ENCODE assay signal across 8 cellular contexts in genomic region chr15:67149859-67150824, GRCh38.
DNase-seq lines count a peak whose midpoint lies in the region; ATAC-seq and TF ChIP-seq lines count a peak whose summit lies in the region.

No MANE protein-coding gene starts in this region.

- H4K91ac ChIP-seq in IMR-90 (ENCODE audit: insufficient read depth, low read depth, low read length), result peak overlapping the region; percentile 96

- peaks cover 35 to 79% of the 10 kb centered on the region in 2 experiments for H3K79me1 ChIP-seq in IMR-90 (ENCODE audit: low read depth in 1 of 2, low read length in 2 of 2)

- peak overlapping the region; percentile 84 for H2BK20ac ChIP-seq in IMR-90 (ENCODE audit: low read depth, low read length)

- H3K23ac ChIP-seq in IMR-90 (ENCODE audit: low read depth, low read length), result peak overlapping the region; percentile 96

- peak overlapping the region; percentile 78 for H3K18ac ChIP-seq in IMR-90 (ENCODE audit: low read depth, low read length)

- H2BK5ac ChIP-seq in IMR-90 (ENCODE audit: low read depth, low read length, poor library complexity, severe bottlenecking), result peak overlapping the region; percentile 70

- POLR2A ChIA-PET in IMR-90 (lab: Charles Lee; ENCODE audit: unreplicated experiment), result interaction anchor here (0.6 kb wide), 4 partner anchors 12 to 86 kb away, joined by 3 to 6 read pairs (median 4); no protein-coding TSS in a partner anchor
- POLR2A ChIA-PET in activated CD4-positive, alpha-beta T cell treated with anti-CD3 and anti-CD28 coated beads, Interleukin-2, amount 10 ng/mL, durations not matched to agents 7 days and 5 days (lab: Charles Lee), result interaction anchor here (0.6 kb wide), 1 partner anchor 23 kb away, joined by 4 read pairs; no protein-coding TSS in a partner anchor

- DNase-seq in CD4-positive, CD25-positive, alpha-beta regulatory T cell, result peak in 2 of 3 donors; percentile 16 to 35
- DNase-seq in IMR-90 (peak; percentile 99), epithelial cell of proximal tubule (ENCODE audit: low read depth) (peak; percentile 97), natural killer cell (no peak), aorta (peak; percentile 91), NCI-H1436 (lab: John Stamatoyannopoulos, UW) (no peak), NCI-H82 (lab: John Stamatoyannopoulos, UW) (no peak)
- DNase-seq in activated CD4-positive, alpha-beta T cell treated with anti-CD3 and anti-CD28 coated beads, Interleukin-2, amount 10 ng/mL, durations not matched to agents 7 days and 5 days, result peak; percentile 36

- H4K20me1 ChIP-seq in IMR-90 (ENCODE audit: insufficient read depth, low read length), result peaks cover 22% of the 10 kb centered on the region; the same call in 1 of the 2 replicates

- peak; percentile 18 to 61 for ATAC-seq in CD4-positive, CD25-positive, alpha-beta regulatory T cell (ENCODE audit: low read depth in 2 of 2)
- ATAC-seq in IMR-90 (ENCODE audit: low read depth) (peak; percentile 67), natural killer cell (peak; percentile 27 to 71 (median 52)), aorta (ENCODE audit: low FRiP score) (peak; percentile 87)

- no peak for TF ChIP-seq CTCF in IMR-90 (conservative IDR thresholded peaks at IDR 0.05; ENCODE audit: low read depth, low read length)
- no peak for TF ChIP-seq CTCF in epithelial cell of proximal tubule (conservative IDR thresholded peaks at IDR 0.05; ENCODE audit: low read depth, low read length)
- no peak for TF ChIP-seq CTCF in natural killer cell (IDR thresholded peaks at IDR 0.05)

- H3K27me3 Mint-ChIP-seq in CD4-positive, CD25-positive, alpha-beta regulatory T cell, result no peaks in the 10 kb centered on the region
- no peaks in the 10 kb centered on the region for H3K27me3 Mint-ChIP-seq in activated CD4-positive, alpha-beta T cell treated with anti-CD3 and anti-CD28 coated beads, Interleukin-2, amount 10 ng/mL, durations not matched to agents 7 days and 5 days
- H3K27me3 Mint-ChIP-seq in natural killer cell (ENCODE audit: low read depth in 2 of 2), result no peaks in the 10 kb centered on the region

- H3K4ac ChIP-seq in IMR-90 (ENCODE audit: low read depth, low read length), result peak overlapping the region; percentile 91

- peak overlapping the region; percentile 96 for H2BK120ac ChIP-seq in IMR-90 (ENCODE audit: low read depth, low read length)

- H3K4me1 ChIP-seq in CD4-positive, CD25-positive, alpha-beta regulatory T cell (ENCODE audit: control insufficient read depth, insufficient read depth, low read length, poor library complexity, severe bottlenecking), result peaks cover 52% of the 10 kb centered on the region
- H3K4me1 ChIP-seq in IMR-90 (ENCODE audit: control insufficient read depth, insufficient read depth, low read length) (peaks cover 49% of the 10 kb centered on the region), aorta (ENCODE audit: control insufficient read depth in 1 of 2, insufficient read depth in 2 of 2, low read length in 2 of 2) (peaks cover 10 to 12% of the 10 kb centered on the region in 2 donors)

- H4K5ac ChIP-seq in IMR-90 (ENCODE audit: low read depth, low read length), result peak overlapping the region; percentile 92

- H2AK5ac ChIP-seq in IMR-90 (ENCODE audit: low read depth, low read length), result peak overlapping the region; percentile 97

- H4K8ac ChIP-seq in IMR-90 (ENCODE audit: low read depth in 2 of 2, low read length in 2 of 2), result peak overlapping the region; percentile 74 to 84

- H3K4me2 ChIP-seq in IMR-90 (ENCODE audit: low read depth, low read length), result peak overlapping the region; percentile 67

- no peak overlapping the region for H2AFZ ChIP-seq in IMR-90 (replicated peaks; ENCODE audit: low read length, poor library complexity)

- peaks cover 16% of the 10 kb centered on the region for H3K36me3 Mint-ChIP-seq in CD4-positive, CD25-positive, alpha-beta regulatory T cell
- H3K36me3 Mint-ChIP-seq in activated CD4-positive, alpha-beta T cell treated with anti-CD3 and anti-CD28 coated beads, Interleukin-2, amount 10 ng/mL, durations not matched to agents 7 days and 5 days (ENCODE audit: low read depth), result peaks cover 35% of the 10 kb centered on the region
- H3K36me3 Mint-ChIP-seq in natural killer cell, result no peaks in the 10 kb centered on the region

- no TSS peak for BruUV-seq in IMR-90 (replicated peaks; lab: Mats Ljungman, UMichigan)

- dilution Hi-C loops in IMR-90 (cut with HindIII; ENCODE audit: low sequenced_read_pairs, unreplicated experiment), result no loop called here

- H3K9me3 ChIP-seq in CD4-positive, CD25-positive, alpha-beta regulatory T cell (ENCODE audit: control insufficient read depth in 2 of 2, low read length in 2 of 2), result no peaks in the 10 kb centered on the region
- H3K9me3 ChIP-seq in IMR-90 (ENCODE audit: control insufficient read depth, insufficient read depth, low read length), result no peaks in the 10 kb centered on the region
- no peaks in the 10 kb centered on the region for H3K9me3 ChIP-seq in aorta (ENCODE audit: control insufficient read depth, low read length)

- peak; percentile 63 for TF ChIP-seq POLR2A in IMR-90 (IDR thresholded peaks at IDR 0.05; ENCODE audit: low read depth, low read length)

- peak overlapping the region; percentile 96 for H3K14ac ChIP-seq in IMR-90 (replicated peaks; ENCODE audit: low read depth, low read length)

- no peak overlapping the region for H2AK9ac ChIP-seq in IMR-90 (replicated peaks; ENCODE audit: low read depth, low read length, poor library complexity)

- 7% methylated on average over 9 of the region's 16 CpGs; no CpG with 5 or more reads in 1 of the 2 experiments for WGBS in IMR-90 (ENCODE audit: extremely low coverage in 2 of 2, insufficient read length in 1 of 2), 2 experiments
- 26 to 29% methylated on average over 16 of the region's 16 CpGs for WGBS in aorta, 2 donors

- peak overlapping the region; percentile 66 for H3K9ac ChIP-seq in IMR-90 (ENCODE audit: low read depth, low read length)

- H3K27ac ChIP-seq in CD4-positive, CD25-positive, alpha-beta regulatory T cell (ENCODE audit: insufficient read depth, low read length, poor library complexity, severe bottlenecking), result no peak overlapping the region
- H3K27ac ChIP-seq in IMR-90 (ENCODE audit: insufficient read depth, low read length), result peak overlapping the region; percentile 93
- H3K27ac ChIP-seq in aorta (ENCODE audit: low read depth in 1 of 2, low read length in 2 of 2), result peak overlapping the region in 1 of 2 donors; percentile 72

- peak overlapping the region; percentile 6 for H2BK15ac ChIP-seq in IMR-90 (ENCODE audit: low read depth, low read length)

- H3K9me3 Mint-ChIP-seq in CD4-positive, CD25-positive, alpha-beta regulatory T cell, result peaks cover 0 to 1% (median 0%) of the 10 kb centered on the region in 7 donors
- no peaks in the 10 kb centered on the region for H3K9me3 Mint-ChIP-seq in activated CD4-positive, alpha-beta T cell treated with anti-CD3 and anti-CD28 coated beads, Interleukin-2, amount 10 ng/mL, durations not matched to agents 7 days and 5 days
- H3K9me3 Mint-ChIP-seq in natural killer cell, result no peaks in the 10 kb centered on the region

- peak overlapping the region; percentile 72 to 83 (median 72) for H3K4me3 Mint-ChIP-seq in CD4-positive, CD25-positive, alpha-beta regulatory T cell
- H3K4me3 Mint-ChIP-seq in activated CD4-positive, alpha-beta T cell treated with anti-CD3 and anti-CD28 coated beads, Interleukin-2, amount 10 ng/mL, durations not matched to agents 7 days and 5 days, result peak overlapping the region; percentile 41
- peak overlapping the region; percentile 42 for H3K4me3 Mint-ChIP-seq in natural killer cell

- peak overlapping the region; percentile 66 for H3K4me3 ChIP-seq in CD4-positive, CD25-positive, alpha-beta regulatory T cell (ENCODE audit: low read depth, low read length)
- H3K4me3 ChIP-seq in IMR-90 (ENCODE audit: insufficient read depth, low read depth, low read length) (no peak overlapping the region), epithelial cell of proximal tubule (ENCODE audit: low read depth, low read length) (peak overlapping the region; percentile 28), aorta (ENCODE audit: low read length in 2 of 2) (no peak overlapping the region)

- peaks cover 11% of the 10 kb centered on the region for H3K36me3 ChIP-seq in CD4-positive, CD25-positive, alpha-beta regulatory T cell (ENCODE audit: control insufficient read depth, insufficient read depth, low read length)
- peaks cover 23% of the 10 kb centered on the region for H3K36me3 ChIP-seq in IMR-90 (ENCODE audit: control insufficient read depth, insufficient read depth, low read length)
- no peaks in the 10 kb centered on the region for H3K36me3 ChIP-seq in aorta (ENCODE audit: control insufficient read depth in 1 of 2, insufficient read depth in 2 of 2, low read length in 1 of 2)

- peaks cover 43 to 80% (median 64%) of the 10 kb centered on the region in 4 donors for H3K4me1 Mint-ChIP-seq in CD4-positive, CD25-positive, alpha-beta regulatory T cell
- peaks cover 75% of the 10 kb centered on the region for H3K4me1 Mint-ChIP-seq in activated CD4-positive, alpha-beta T cell treated with anti-CD3 and anti-CD28 coated beads, Interleukin-2, amount 10 ng/mL, durations not matched to agents 7 days and 5 days
- H3K4me1 Mint-ChIP-seq in natural killer cell, result peaks cover 66 to 73% of the 10 kb centered on the region in 2 donors

- H3K27me3 ChIP-seq in CD4-positive, CD25-positive, alpha-beta regulatory T cell (ENCODE audit: control insufficient read depth, insufficient read depth, low read length), result no peaks in the 10 kb centered on the region
- H3K27me3 ChIP-seq in IMR-90 (ENCODE audit: control insufficient read depth, insufficient read depth, low read length) (no peaks in the 10 kb centered on the region), aorta (ENCODE audit: control insufficient read depth in 1 of 2, insufficient read depth in 2 of 2, low read length in 1 of 2) (no peaks in the 10 kb centered on the region)

- H3K9me1 ChIP-seq in IMR-90 (ENCODE audit: insufficient read depth, low read length), result peaks cover 38% of the 10 kb centered on the region

- CTCF ChIA-PET in IMR-90 (lab: Yijun Ruan, JAX), result no interaction called here
- CTCF ChIA-PET in activated CD4-positive, alpha-beta T cell treated with anti-CD3 and anti-CD28 coated beads, Interleukin-2, amount 10 ng/mL, durations not matched to agents 7 days and 5 days (lab: Charles Lee), result interaction anchor here (1.0 to 1.8 kb wide), 3 partner anchors 12 to 49 kb away, joined by 3 read pairs; no protein-coding TSS in a partner anchor

- no peak for TF ChIP-seq RAD21 in IMR-90 (IDR thresholded peaks at IDR 0.05; ENCODE audit: low read length)

- peak overlapping the region; percentile 97 for H3K56ac ChIP-seq in IMR-90 (ENCODE audit: extremely low read depth, insufficient read depth, low read length)

- H3K27ac Mint-ChIP-seq in CD4-positive, CD25-positive, alpha-beta regulatory T cell, result peak overlapping the region; percentile 82 to 93 (median 92)
- H3K27ac Mint-ChIP-seq in activated CD4-positive, alpha-beta T cell treated with anti-CD3 and anti-CD28 coated beads, Interleukin-2, amount 10 ng/mL, durations not matched to agents 7 days and 5 days, result peak overlapping the region; percentile 78
- peak overlapping the region; percentile 53 to 87 for H3K27ac Mint-ChIP-seq in natural killer cell

- intact Hi-C loops in IMR-90 (cut with micrococcal nuclease), result loop anchor here (10.0 kb wide), 1 partner anchor 205 kb away; no protein-coding TSS in a partner anchor
- intact Hi-C loops in natural killer cell (cut with micrococcal nuclease), result no loop called here
- intact Hi-C loops in aorta (cut with DNase I), result loop anchor here in 1 of 2 donors (5.0 to 10.0 kb wide), 2 partner anchors 43 to 105 kb away; partner anchors contain the start of genes AAGAB and IQCH

- in situ Hi-C loops in IMR-90 (cut with MboI; ENCODE audit: low sequenced_read_pairs), result no loop called here

Comparison
In these comparisons a context has a peak if more than half of its experiments do, and no peak if none do; other contexts are left out.
1. DNase-seq: peak in CD4-positive, CD25-positive, alpha-beta regulatory T cell (2 of 3), IMR-90 (single experiment), activated CD4-positive, alpha-beta T cell treated with anti-CD3 and anti-CD28 coated beads, Interleukin-2, amount 10 ng/mL, durations not matched to agents 7 days and 5 days (single experiment), epithelial cell of proximal tubule (single experiment) and aorta (2 of 2); none in natural killer cell (single experiment), NCI-H1436 (single experiment) and NCI-H82 (single experiment).
2. H3K4me3 ChIP-seq: peak in CD4-positive, CD25-positive, alpha-beta regulatory T cell (single experiment) and epithelial cell of proximal tubule (single experiment); none in IMR-90 (single experiment) and aorta (0 of 2).
3. Peak in every context shown above with its lines, with median percentiles within 50 percentile points of each other: ATAC-seq, H3K27ac Mint-ChIP-seq and H3K4me3 Mint-ChIP-seq.